Comparison of ENCODE assay signal across 8 cellular contexts in genomic region chr1:41898191-41898713, GRCh38. TPM values are rescaled to one million over a fixed set of nuclear protein-coding genes. Genes with fewer than 3 reads are reported as not detected.
DNase-seq lines count a peak whose midpoint lies in the region; ATAC-seq and TF ChIP-seq lines count a peak whose summit lies in the region.

No MANE protein-coding gene starts in this region.

- ATAC-seq in mucosa of descending colon (peak; percentile 67), HG03378 (IDR thresholded peaks at IDR 0.05; ENCODE audit: unreplicated experiment) (no peak), GM19397 (IDR thresholded peaks at IDR 0.05; ENCODE audit: unreplicated experiment) (no peak), GM19023 (IDR thresholded peaks at IDR 0.05; ENCODE audit: unreplicated experiment) (no peak)

- H3K36me3 Mint-ChIP-seq in activated naive CD4-positive, alpha-beta T cell treated with anti-CD3 and anti-CD28 coated beads for 36 hours (ENCODE audit: low read depth) = no peaks in the 10 kb centered on the region

- no peaks in the 10 kb centered on the region for H3K27me3 Mint-ChIP-seq in activated naive CD4-positive, alpha-beta T cell treated with anti-CD3 and anti-CD28 coated beads for 36 hours (ENCODE audit: low read depth)

- peak overlapping the region; percentile 65 for H3K4me3 Mint-ChIP-seq in activated naive CD4-positive, alpha-beta T cell treated with anti-CD3 and anti-CD28 coated beads for 36 hours

- H3K4me3 ChIP-seq in mucosa of descending colon = no peak overlapping the region

- no peaks in the 10 kb centered on the region for H3K36me3 ChIP-seq in mucosa of descending colon (ENCODE audit: low read depth)

- no peaks in the 10 kb centered on the region for H3K9me3 ChIP-seq in mucosa of descending colon

- H3K9me3 Mint-ChIP-seq in activated naive CD4-positive, alpha-beta T cell treated with anti-CD3 and anti-CD28 coated beads for 36 hours = no peaks in the 10 kb centered on the region

- no peak for TF ChIP-seq CTCF in mucosa of descending colon (IDR thresholded peaks at IDR 0.05)

- intact Hi-C loops in activated naive CD4-positive, alpha-beta T cell treated with anti-CD3 and anti-CD28 coated beads for 36 hours (cut with micrococcal nuclease) = loop anchor here (1.0 to 10.0 kb wide), 2 partner anchors 22 to 233 kb away; no protein-coding TSS in a partner anchor
- intact Hi-C loops in mucosa of descending colon (cut with DNase I, micrococcal nuclease) = no loop called here

- CTCF ChIA-PET in activated naive CD4-positive, alpha-beta T cell treated with anti-CD3 and anti-CD28 coated beads for 36 hours (lab: Charles Lee) = no interaction called here

- peaks cover 59% of the 10 kb centered on the region for H3K4me1 Mint-ChIP-seq in activated naive CD4-positive, alpha-beta T cell treated with anti-CD3 and anti-CD28 coated beads for 36 hours (ENCODE audit: low read depth)

- peak overlapping the region; percentile 92 for H3K27ac Mint-ChIP-seq in activated naive CD4-positive, alpha-beta T cell treated with anti-CD3 and anti-CD28 coated beads for 36 hours

- H3K4me1 ChIP-seq in mucosa of descending colon (ENCODE audit: low read depth) = peaks cover 6% of the 10 kb centered on the region

- peak; percentile 29 for DNase-seq in AG08396 (ENCODE audit: low spot score)
- DNase-seq in RPMI7951 (ENCODE audit: low read depth) = peak; percentile 68
- DNase-seq in activated naive CD4-positive, alpha-beta T cell treated with anti-CD3 and anti-CD28 coated beads for 36 hours = peak; percentile 94
- peak in 1 of 3 donors; percentile 49 for DNase-seq in mucosa of descending colon
- no peak for DNase-seq in iPS-NIHi7 (ENCODE audit: extremely low spot score)

RNA-seq across cellular contexts. Expression of gene HIVEP3, which starts 20.5 kb away (rescaled TPM):
- 4.1 and 5.4 TPM in 2 replicates for total RNA-seq in RPMI7951 (2014; rRNA removed; shearing (Covaris generic))
- total RNA-seq in activated naive CD4-positive, alpha-beta T cell treated with anti-CD3 and anti-CD28 coated beads for 36 hours = 10 to 100 TPM; 13.2 to 13.4 TPM
- 1 to 10 TPM; 4.9 to 6.5 (median 6.1) TPM for total RNA-seq in mucosa of descending colon
